In the genomic region with DNA sequence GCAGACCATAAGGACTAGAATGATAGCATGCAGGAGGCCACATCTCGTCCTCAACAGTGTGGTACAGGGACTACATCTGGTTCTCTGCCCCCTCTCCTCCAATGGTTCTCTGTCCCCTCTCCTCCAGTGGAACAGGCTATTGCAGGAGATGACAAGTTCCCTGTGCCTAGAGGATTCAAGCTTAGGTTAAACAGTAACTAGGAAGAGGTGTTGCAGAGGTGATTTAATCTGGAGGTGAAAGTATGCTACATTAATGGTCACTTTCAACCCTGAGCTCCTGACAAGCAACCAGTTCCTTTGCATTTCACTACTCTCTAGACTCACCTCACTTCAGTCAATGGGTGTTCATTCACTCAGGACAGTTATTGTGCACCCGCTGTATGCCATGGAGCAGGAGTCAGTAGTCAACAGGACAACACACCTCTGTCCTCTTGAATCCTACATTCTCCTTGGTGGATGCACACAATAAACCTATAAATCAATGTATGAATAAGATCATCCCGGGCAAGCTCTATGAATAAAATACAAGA, we compare ENCODE assay signal across 21 cellular contexts. TPM values are rescaled to one million over a fixed set of nuclear protein-coding genes. Genes with fewer than 3 reads are reported as not detected.
DNase-seq lines count a peak whose midpoint lies in the region; ATAC-seq, FAIRE-seq and TF ChIP-seq lines count a peak whose summit lies in the region.
"Had no signal": no experiment of that assay in that cellular context is flagged by ENCODE, and none has a peak within 500 bp of the region (broad histone marks: within the 10 kb centered on the region; RNA-seq: fewer than 3 reads in every experiment).

No MANE protein-coding gene starts in this region.

- TF ChIP-seq CTCF in natural killer cell (IDR thresholded peaks at IDR 0.05) = no peak
- TF ChIP-seq CTCF in endothelial cell (IDR thresholded peaks at IDR 0.05; ENCODE audit: unreplicated experiment) = no peak
- no peak for TF ChIP-seq CTCF in nephron progenitor cell (IDR thresholded peaks at IDR 0.05)

- ATAC-seq in natural killer cell (no peak), GM18517 (IDR thresholded peaks at IDR 0.05; ENCODE audit: unreplicated experiment) (no peak)
- ATAC-seq in natural killer cell treated with Interleukin-12 subunit alpha and Interleukin-12 subunit beta and Interleukin-15 and Interleukin-18, amount 100 ng/mL, for 72 hours = no peak
- ATAC-seq: Panc1 had no signal

- DNase-seq in natural killer cell (no peak), endothelial cell (ENCODE audit: low spot score) (no peak), nephron progenitor cell (no peak), NCI-H2029 treated with DMSO at 0.1 percent for 48 hours (lab: John Stamatoyannopoulos, UW) (no peak), urothelium cell line (ENCODE audit: low spot score) (no peak)
- no peak for DNase-seq in natural killer cell treated with Interleukin-12 subunit alpha and Interleukin-12 subunit beta and Interleukin-15 and Interleukin-18, amount 100 ng/mL, for 72 hours (ENCODE audit: low spot score)
- DNase-seq in stimulated activated CD4-positive, alpha-beta T cell treated with anti-CD3 and anti-CD28 coated beads, Interleukin-2, amount 100 ng/mL, for 24 hours = no peak
- DNase-seq: DMS153, GM23248, H7, KG1, MG63, NCI-H2081, NCI-H2227 treated with DMSO at 0.1 percent for 48 hours, NCI-H526 treated with DMSO at 0.1 percent for 48 hours, SK-N-SH had no signal

- H3K4me1 Mint-ChIP-seq in natural killer cell = peaks cover 0 to 5% of the 10 kb centered on the region in 2 donors
- H3K4me1 Mint-ChIP-seq in natural killer cell treated with Interleukin-12 subunit alpha and Interleukin-12 subunit beta and Interleukin-15 and Interleukin-18, amount 100 ng/mL, for 72 hours (ENCODE audit: low read depth in 2 of 2) = no peaks in the 10 kb centered on the region
- H3K4me1 Mint-ChIP-seq in endothelial cell (ENCODE audit: unreplicated experiment) = no peaks in the 10 kb centered on the region
- H3K4me1 Mint-ChIP-seq in nephron progenitor cell = peaks cover 25% of the 10 kb centered on the region

- FAIRE-seq in urothelium cell line (lab: Jason Lieb, UNC) = no peak
- FAIRE-seq: GM18507 had no signal

- H3K36me3 Mint-ChIP-seq in natural killer cell = no peaks in the 10 kb centered on the region
- no peaks in the 10 kb centered on the region for H3K36me3 Mint-ChIP-seq in natural killer cell treated with Interleukin-12 subunit alpha and Interleukin-12 subunit beta and Interleukin-15 and Interleukin-18, amount 100 ng/mL, for 72 hours
- H3K36me3 Mint-ChIP-seq in endothelial cell (ENCODE audit: low read depth, unreplicated experiment) = no peaks in the 10 kb centered on the region
- H3K36me3 Mint-ChIP-seq in nephron progenitor cell (ENCODE audit: low read depth) = peaks cover 22% of the 10 kb centered on the region

- H3K9me3 Mint-ChIP-seq in natural killer cell (no peaks in the 10 kb centered on the region), endothelial cell (ENCODE audit: unreplicated experiment) (no peaks in the 10 kb centered on the region), nephron progenitor cell (peaks cover 5% of the 10 kb centered on the region)
- H3K9me3 Mint-ChIP-seq in natural killer cell treated with Interleukin-12 subunit alpha and Interleukin-12 subunit beta and Interleukin-15 and Interleukin-18, amount 100 ng/mL, for 72 hours = no peaks in the 10 kb centered on the region

- H3K4me3 Mint-ChIP-seq in natural killer cell = peak overlapping the region; percentile 49
- H3K4me3 Mint-ChIP-seq in natural killer cell treated with Interleukin-12 subunit alpha and Interleukin-12 subunit beta and Interleukin-15 and Interleukin-18, amount 100 ng/mL, for 72 hours = no peak overlapping the region
- H3K4me3 Mint-ChIP-seq in endothelial cell (ENCODE audit: unreplicated experiment) = peak overlapping the region; percentile 23
- H3K4me3 Mint-ChIP-seq in nephron progenitor cell = peak overlapping the region; percentile 84

- peaks cover 49 to 57% of the 10 kb centered on the region in 2 donors for H3K27me3 Mint-ChIP-seq in natural killer cell (ENCODE audit: low read depth in 2 of 2)
- peaks cover 36 to 48% of the 10 kb centered on the region in 2 donors for H3K27me3 Mint-ChIP-seq in natural killer cell treated with Interleukin-12 subunit alpha and Interleukin-12 subunit beta and Interleukin-15 and Interleukin-18, amount 100 ng/mL, for 72 hours
- H3K27me3 Mint-ChIP-seq in endothelial cell (ENCODE audit: unreplicated experiment) = peaks cover 9% of the 10 kb centered on the region
- H3K27me3 Mint-ChIP-seq in nephron progenitor cell (ENCODE audit: low read depth, poor library complexity) = peaks cover 20% of the 10 kb centered on the region

- no peak overlapping the region for H3K27ac Mint-ChIP-seq in natural killer cell
- H3K27ac Mint-ChIP-seq in natural killer cell treated with Interleukin-12 subunit alpha and Interleukin-12 subunit beta and Interleukin-15 and Interleukin-18, amount 100 ng/mL, for 72 hours = no peak overlapping the region
- no peak overlapping the region for H3K27ac Mint-ChIP-seq in endothelial cell (ENCODE audit: unreplicated experiment)
- no peak overlapping the region for H3K27ac Mint-ChIP-seq in nephron progenitor cell

- intact Hi-C loops in natural killer cell (cut with micrococcal nuclease) = no loop called here

RNA-seq across cellular contexts. Expression of a gene that starts 16.0 kb away (rescaled TPM):
- total RNA-seq in natural killer cell (not detected), endothelial cell (ENCODE audit: unreplicated experiment) (0.15 TPM)
- total RNA-seq in natural killer cell treated with Interleukin-12 subunit alpha and Interleukin-12 subunit beta and Interleukin-15 and Interleukin-18, amount 100 ng/mL, for 72 hours = not detected
- total RNA-seq: G401, GM23248, NCI-H460 had no signal
